Comparison of ENCODE assay signal across 16 cellular contexts in the genomic region with DNA sequence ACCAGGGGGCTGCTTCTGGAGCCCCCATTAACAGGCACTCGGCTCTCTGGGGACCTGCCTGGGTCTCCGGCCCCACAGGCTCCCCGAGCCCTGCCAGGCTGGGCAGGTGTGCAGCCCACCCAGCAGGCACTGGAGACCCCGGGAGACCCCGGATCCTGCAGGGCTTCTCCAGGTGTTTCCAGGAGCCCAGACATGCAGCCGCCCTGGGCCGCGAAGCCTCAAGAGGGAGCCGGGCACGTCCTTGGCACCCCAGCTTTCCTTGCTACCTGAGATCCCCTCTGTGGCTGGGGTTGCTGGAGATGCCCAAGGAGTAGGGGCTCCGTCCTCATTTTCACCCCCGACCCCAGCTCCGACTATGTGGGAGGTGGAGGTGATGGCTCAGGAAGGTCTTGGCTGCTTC.
DNase-seq lines count a peak whose midpoint lies in the region; ATAC-seq, FAIRE-seq and TF ChIP-seq lines count a peak whose summit lies in the region.
"Had no signal": no experiment of that assay in that cellular context is flagged by ENCODE, and none has a peak within 500 bp of the region (broad histone marks: within the 10 kb centered on the region; RNA-seq: fewer than 3 reads in every experiment).

No MANE protein-coding gene starts in this region.

- H3K4me1 ChIP-seq in BLaER1 treated with 17β-estradiol and CSF1 and Interleukin-3, amounts not matched to agents 10 nM and 100 nM, result peaks cover 0 to 20% (median 16%) of the 10 kb centered on the region in 10 experiments; a peak in 16 of 20 replicates
- H3K4me1 ChIP-seq in Loucy (ENCODE audit: insufficient read depth, low read length, poor library complexity, severe bottlenecking), result peaks cover 7% of the 10 kb centered on the region
- H3K4me1 ChIP-seq: HAP-1, Peyer's patch had no signal

- H3K36me3 ChIP-seq in BLaER1 treated with 17β-estradiol and CSF1 and Interleukin-3, amounts not matched to agents 10 nM and 100 nM, result no peaks in the 10 kb centered on the region
- H3K36me3 ChIP-seq in Loucy (ENCODE audit: insufficient read depth, low read length), result no peaks in the 10 kb centered on the region
- H3K36me3 ChIP-seq: HAP-1, Peyer's patch had no signal

- H3K9me3 ChIP-seq in BLaER1 treated with 17β-estradiol and CSF1 and Interleukin-3, amounts not matched to agents 10 nM and 100 nM (replicated peaks in 1 of 11), result peaks cover 0 to 5% (median 3%) of the 10 kb centered on the region in 11 experiments; a peak in 8 of 22 replicates
- no peaks in the 10 kb centered on the region for H3K9me3 ChIP-seq in Loucy (ENCODE audit: insufficient read depth, low read depth, low read length)
- H3K9me3 ChIP-seq: HAP-1, Peyer's patch had no signal

- peak; percentile 48 for FAIRE-seq in urothelium cell line (lab: Jason Lieb, UNC)

- H3K36me3 Mint-ChIP-seq in dendritic cell treated with granulocyte-macrophage colony-stimulating factor and Interleukin-4, amounts not matched to agents 40 ng/mL and 50 ng/mL, for 4 days (ENCODE audit: low read depth), result no peaks in the 10 kb centered on the region
- H3K36me3 Mint-ChIP-seq: CD14-positive monocyte had no signal

- TF ChIP-seq CTCF in Loucy (conservative IDR thresholded peaks at IDR 0.05; ENCODE audit: low read length), result no peak

- H3K27me3 ChIP-seq in BLaER1 treated with 17β-estradiol and CSF1 and Interleukin-3, amounts not matched to agents 10 nM and 100 nM, result peaks cover 0 to 18% (median 0%) of the 10 kb centered on the region in 11 experiments; a peak in 4 of 22 replicates
- H3K27me3 ChIP-seq in Loucy (ENCODE audit: insufficient read depth, low read length, poor library complexity, severe bottlenecking), result no peaks in the 10 kb centered on the region
- H3K27me3 ChIP-seq: Peyer's patch had no signal

- H3K4me3 ChIP-seq in BLaER1 treated with 17β-estradiol and CSF1 and Interleukin-3, amounts not matched to agents 10 nM and 100 nM, result no peak overlapping the region
- no peak overlapping the region for H3K4me3 ChIP-seq in Loucy (ENCODE audit: low read length, poor library complexity, severe bottlenecking)
- H3K4me3 ChIP-seq: HAP-1, Peyer's patch, SK-N-MC had no signal

- H3K9ac ChIP-seq in BLaER1 treated with 17β-estradiol and CSF1 and Interleukin-3, amounts not matched to agents 10 nM and 100 nM, result peak overlapping the region in 3 of 11 experiments; percentile 7 to 47 (median 35); a peak in 5 of 22 replicates
- peak overlapping the region; percentile 11 for H3K9ac ChIP-seq in Loucy (ENCODE audit: low read depth, low read length, poor library complexity, severe bottlenecking)

- no peak overlapping the region for H2AFZ ChIP-seq in Loucy (ENCODE audit: low read length)

- H3F3A ChIP-seq in Loucy (ENCODE audit: low read depth), result no peaks in the 10 kb centered on the region

- peak overlapping the region; percentile 31 for H3K27ac Mint-ChIP-seq in dendritic cell treated with granulocyte-macrophage colony-stimulating factor and Interleukin-4, amounts not matched to agents 40 ng/mL and 50 ng/mL, for 4 days

- H3K79me2 ChIP-seq in Loucy (ENCODE audit: insufficient read depth, low read length), result no peaks in the 10 kb centered on the region

- H4K20me1 ChIP-seq in BLaER1 treated with 17β-estradiol and CSF1 and Interleukin-3, amounts not matched to agents 10 nM and 100 nM, result peaks cover 0 to 18% (median 0%) of the 10 kb centered on the region in 11 experiments; a peak in 2 of 22 replicates
- H4K20me1 ChIP-seq in Loucy (ENCODE audit: insufficient read depth, low read length, poor library complexity, severe bottlenecking), result no peaks in the 10 kb centered on the region

- H3K27me3 Mint-ChIP-seq in dendritic cell treated with granulocyte-macrophage colony-stimulating factor and Interleukin-4, amounts not matched to agents 40 ng/mL and 50 ng/mL, for 4 days, result peaks cover 39% of the 10 kb centered on the region

- intact Hi-C loops in dendritic cell treated with granulocyte-macrophage colony-stimulating factor and Interleukin-4, amounts not matched to agents 40 ng/mL and 50 ng/mL, for 4 days (cut with micrococcal nuclease), result loop anchor here (2.0 kb wide), 1 partner anchor 113 kb away; no protein-coding TSS in a partner anchor

- no peak overlapping the region for H3K27ac ChIP-seq in BLaER1 treated with 17β-estradiol and CSF1 and Interleukin-3, amounts not matched to agents 10 nM and 100 nM
- H3K27ac ChIP-seq: Peyer's patch, SK-N-MC had no signal

- no peak for DNase-seq in urothelium cell line (ENCODE audit: low spot score)
- no peak for DNase-seq in cerebellar cortex (ENCODE audit: low spot score)
- no peak for DNase-seq in activated CD8-positive, alpha-beta memory T cell treated with anti-CD3 and anti-CD28 coated beads, Interleukin-2, amount 50 U/mL, for 48 hours
- DNase-seq: NCI-H1048, NCI-H1417 treated with DMSO at 0.1 percent for 48 hours, NCI-H2227 treated with DMSO at 0.1 percent for 48 hours, NCI-H526 treated with DMSO at 0.1 percent for 48 hours, SIG-M5 had no signal

- ATAC-seq in GM21367 (IDR thresholded peaks at IDR 0.05; ENCODE audit: unreplicated experiment), result no peak

- no peaks in the 10 kb centered on the region for H3K9me2 ChIP-seq in Loucy (replicated peaks; ENCODE audit: low read depth, low read length)

- no peaks in the 10 kb centered on the region for H3K9me3 Mint-ChIP-seq in dendritic cell treated with granulocyte-macrophage colony-stimulating factor and Interleukin-4, amounts not matched to agents 40 ng/mL and 50 ng/mL, for 4 days

- H3K4me1 Mint-ChIP-seq in dendritic cell treated with granulocyte-macrophage colony-stimulating factor and Interleukin-4, amounts not matched to agents 40 ng/mL and 50 ng/mL, for 4 days (ENCODE audit: low read depth), result peaks cover 5% of the 10 kb centered on the region

- peak overlapping the region in 10 of 11 experiments; percentile 13 to 79 (median 68); a peak in 17 of 22 replicates for H3K4me2 ChIP-seq in BLaER1 treated with 17β-estradiol and CSF1 and Interleukin-3, amounts not matched to agents 10 nM and 100 nM
- peak overlapping the region; percentile 26 for H3K4me2 ChIP-seq in Loucy (ENCODE audit: low read depth, low read length, poor library complexity, severe bottlenecking)

- H3K4me3 Mint-ChIP-seq in dendritic cell treated with granulocyte-macrophage colony-stimulating factor and Interleukin-4, amounts not matched to agents 40 ng/mL and 50 ng/mL, for 4 days, result no peak overlapping the region
